Comparison of ENCODE assay signal across 9 cellular contexts in genomic region chr3:27253831-27254230, GRCh38.
DNase-seq lines count a peak whose midpoint lies in the region; ATAC-seq and TF ChIP-seq lines count a peak whose summit lies in the region.
"Had no signal": no experiment of that assay in that cellular context is flagged by ENCODE, and none has a peak within 500 bp of the region (broad histone marks: within the 10 kb centered on the region; RNA-seq: fewer than 3 reads in every experiment).

No MANE protein-coding gene starts in this region.

- TF ChIP-seq RAD21 in liver (IDR thresholded peaks at IDR 0.05) = peak; percentile 71 to 78

- 42% methylated on average over 7 of the region's 7 CpGs for WGBS in liver

- ATAC-seq in HG03460 (IDR thresholded peaks at IDR 0.05; ENCODE audit: unreplicated experiment) = no peak

- TF ChIP-seq CTCF in GM10266 (IDR thresholded peaks at IDR 0.05; ENCODE audit: control insufficient read depth, insufficient read depth, low read depth, missing control alignments) (peak; percentile 33), HFFc6 (IDR thresholded peaks at IDR 0.05) (peak; percentile 81), NB4 (IDR thresholded peaks at IDR 0.05; ENCODE audit: low read depth, low read length) (peak; percentile 46), astrocyte of the spinal cord (IDR thresholded peaks at IDR 0.05; ENCODE audit: low read depth, low read length) (peak; percentile 56), liver (IDR thresholded peaks at IDR 0.05; ENCODE audit: low read depth, low read length, missing input control) (peak; percentile 33)

- no peak overlapping the region for H3K4me3 Mint-ChIP-seq in HFFc6

- DNase-seq in AG08395 (ENCODE audit: low spot score) (peak; percentile 59), GM10266 (ENCODE audit: extremely low spot score) (peak; percentile 18), HFFc6 (peak; percentile 23), NB4 (ENCODE audit: low read depth) (peak; percentile 49), astrocyte of the spinal cord (ENCODE audit: low read depth, low spot score) (peak; percentile 64), G401 (ENCODE audit: low spot score) (no peak)

- H3K36me3 Mint-ChIP-seq in HFFc6 (ENCODE audit: low read depth) = peaks cover 24% of the 10 kb centered on the region

- H3K4me1 Mint-ChIP-seq in HFFc6 (ENCODE audit: low read depth) = no peaks in the 10 kb centered on the region

- H3K27ac ChIP-seq in liver (ENCODE audit: low read depth in 1 of 2, low read length in 2 of 2) = no peak overlapping the region
- H3K27ac ChIP-seq: SK-N-MC had no signal

- peak overlapping the region; percentile 10; the same call in 1 of the 2 replicates for H3K27ac Mint-ChIP-seq in HFFc6

- TF ChIP-seq POLR2A in NB4 (IDR thresholded peaks at IDR 0.05; ENCODE audit: extremely low read depth, insufficient read length) = no peak

- H3K36me3 ChIP-seq in liver (ENCODE audit: control insufficient read depth in 4 of 4, insufficient read depth in 3 of 4, low read depth in 1 of 4, low read length in 3 of 4) = no peaks in the 10 kb centered on the region

- H3K9ac ChIP-seq in liver (ENCODE audit: low read depth in 1 of 2, low read length in 2 of 2) = no peak overlapping the region

- in situ Hi-C loops in astrocyte of the spinal cord (cut with HindIII; ENCODE audit: low sequenced_read_pairs) = no loop called here
- in situ Hi-C loops in G401 (cut with HindIII; ENCODE audit: low sequenced_read_pairs) = no loop called here

- no peaks in the 10 kb centered on the region for H3K27me3 ChIP-seq in liver (ENCODE audit: control insufficient read depth in 4 of 4, insufficient read depth in 4 of 4, low read length in 3 of 4)

- H3K4me1 ChIP-seq in liver (ENCODE audit: control insufficient read depth in 4 of 4, insufficient read depth in 4 of 4, low read length in 3 of 4) = no peaks in the 10 kb centered on the region

- H3K9me3 Mint-ChIP-seq in HFFc6 = no peaks in the 10 kb centered on the region

- H3K27me3 Mint-ChIP-seq in HFFc6 (ENCODE audit: insufficient read depth) = no peaks in the 10 kb centered on the region

- H3K9me3 ChIP-seq in liver (ENCODE audit: control insufficient read depth in 4 of 4, low read length in 3 of 4) = no peaks in the 10 kb centered on the region

- H3K4me3 ChIP-seq in NB4 (ENCODE audit: low read depth, low read length) = no peak overlapping the region
- no peak overlapping the region for H3K4me3 ChIP-seq in astrocyte of the spinal cord (ENCODE audit: low read depth, low read length)
- H3K4me3 ChIP-seq in liver (ENCODE audit: low read depth in 1 of 3, low read length in 3 of 3) = no peak overlapping the region
- H3K4me3 ChIP-seq: SK-N-MC had no signal

TF ChIP-seq in liver, 16 proteins besides CTCF, POLR2A, EP300 and RAD21:
- no peak for TF ChIP-seq SP1 (IDR thresholded peaks at IDR 0.05)
- TF ChIP-seq EGR1 (IDR thresholded peaks at IDR 0.05; ENCODE audit: low read depth in 2 of 2) = no peak
- TF ChIP-seq, protein P1, sequence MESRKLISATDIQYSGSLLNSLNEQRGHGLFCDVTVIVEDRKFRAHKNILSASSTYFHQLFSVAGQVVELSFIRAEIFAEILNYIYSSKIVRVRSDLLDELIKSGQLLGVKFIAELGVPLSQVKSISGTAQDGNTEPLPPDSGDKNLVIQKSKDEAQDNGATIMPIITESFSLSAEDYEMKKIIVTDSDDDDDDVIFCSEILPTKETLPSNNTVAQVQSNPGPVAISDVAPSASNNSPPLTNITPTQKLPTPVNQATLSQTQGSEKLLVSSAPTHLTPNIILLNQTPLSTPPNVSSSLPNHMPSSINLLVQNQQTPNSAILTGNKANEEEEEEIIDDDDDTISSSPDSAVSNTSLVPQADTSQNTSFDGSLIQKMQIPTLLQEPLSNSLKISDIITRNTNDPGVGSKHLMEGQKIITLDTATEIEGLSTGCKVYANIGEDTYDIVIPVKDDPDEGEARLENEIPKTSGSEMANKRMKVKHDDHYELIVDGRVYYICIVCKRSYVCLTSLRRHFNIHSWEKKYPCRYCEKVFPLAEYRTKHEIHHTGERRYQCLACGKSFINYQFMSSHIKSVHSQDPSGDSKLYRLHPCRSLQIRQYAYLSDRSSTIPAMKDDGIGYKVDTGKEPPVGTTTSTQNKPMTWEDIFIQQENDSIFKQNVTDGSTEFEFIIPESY (IDR thresholded peaks at IDR 0.05) = no peak
- no peak for TF ChIP-seq FOXA2 (IDR thresholded peaks at IDR 0.05)
- no peak for TF ChIP-seq ATF3 (IDR thresholded peaks at IDR 0.05)
- TF ChIP-seq NR2F2 (IDR thresholded peaks at IDR 0.05) = no peak
- no peak for TF ChIP-seq HNF4A (conservative IDR thresholded peaks at IDR 0.05)
- no peak for TF ChIP-seq FOXA1 (IDR thresholded peaks at IDR 0.05)
- TF ChIP-seq JUND (IDR thresholded peaks at IDR 0.05) = no peak
